In genomic region chr6:125839471-125839870, GRCh38 we compare ENCODE assay signal across 17 cellular contexts. TPM values are rescaled to one million over a fixed set of nuclear protein-coding genes. Genes with fewer than 3 reads are reported as not detected.
DNase-seq lines count a peak whose midpoint lies in the region; ATAC-seq and TF ChIP-seq lines count a peak whose summit lies in the region.
"Had no signal": no experiment of that assay in that cellular context is flagged by ENCODE, and none has a peak within 500 bp of the region (broad histone marks: within the 10 kb centered on the region; RNA-seq: fewer than 3 reads in every experiment).

No MANE protein-coding gene starts in this region.

- WGBS in adrenal gland, 4 donors, result 46 to 67% (median 50%) methylated on average over 7 of the region's 7 CpGs
- WGBS in spleen, 5 donors, result 76 to 93% (median 85%) methylated on average over 7 of the region's 7 CpGs

- intact Hi-C loops in adrenal gland (cut with DNase I), result no loop called here
- intact Hi-C loops in spleen (cut with DNase I; ENCODE audit: low total_unique reads), result no loop called here

- DNase-seq in NCI-H1436 (lab: John Stamatoyannopoulos, UW) (peak; percentile 35), NCI-H1436 treated with DMSO at 0.1 percent for 48 hours (lab: John Stamatoyannopoulos, UW) (no peak), adrenal gland (peak; percentile 41 to 70 (median 57)), foreskin melanocyte (peak; percentile 94), spleen (no peak), NCI-H2107 treated with DMSO at 0.1 percent for 48 hours (lab: John Stamatoyannopoulos, UW; ENCODE audit: unreplicated experiment) (no peak), NCI-H446 treated with DMSO at 0.1 percent for 48 hours (lab: John Stamatoyannopoulos, UW) (no peak)
- DNase-seq: activated CD8-positive, alpha-beta T cell treated with anti-CD3 and anti-CD28 coated beads, Interleukin-2, amount 10 ng/mL, durations not matched to agents 7 days and 5 days; activated naive CD8-positive, alpha-beta T cell treated with anti-CD3 and anti-CD28 coated beads, Interleukin-2, amount 50 U/mL, for 24 hours; NCI-H2107; T-helper 1 cell had no signal

- peak overlapping the region in 4 of 5 donors; percentile 33 to 79 (median 72) for H3K27ac ChIP-seq in adrenal gland
- peak overlapping the region in 7 of 8 donors; percentile 21 to 73 (median 46) for H3K27ac ChIP-seq in spleen
- H3K27ac ChIP-seq: 22Rv1, coronary artery, RWPE1 had no signal

- H3K4me3 ChIP-seq in adrenal gland, result no peak overlapping the region
- H3K4me3 ChIP-seq in spleen, result no peak overlapping the region
- H3K4me3 ChIP-seq: coronary artery, GM23338 had no signal

- TF ChIP-seq POLR2A in adrenal gland (IDR thresholded peaks at IDR 0.05) (no peak), spleen (IDR thresholded peaks at IDR 0.05) (no peak)

- no peaks in the 10 kb centered on the region for H3K36me3 ChIP-seq in adrenal gland (replicated peaks in 1 of 2)
- H3K36me3 ChIP-seq in spleen, result no peaks in the 10 kb centered on the region

- H3K27me3 ChIP-seq in adrenal gland (no peaks in the 10 kb centered on the region), spleen (replicated peaks in 1 of 7) (no peaks in the 10 kb centered on the region)

- no peaks in the 10 kb centered on the region for H3K9me3 ChIP-seq in adrenal gland (replicated peaks in 1 of 3)
- H3K9me3 ChIP-seq in spleen, result no peaks in the 10 kb centered on the region

- H3K4me1 ChIP-seq in adrenal gland (replicated peaks in 1 of 2), result peaks cover 24 to 73% of the 10 kb centered on the region in 2 donors
- peaks cover 9 to 56% (median 40%) of the 10 kb centered on the region in 6 donors for H3K4me1 ChIP-seq in spleen

- TF ChIP-seq CTCF in adrenal gland (IDR thresholded peaks at IDR 0.05), result no peak
- TF ChIP-seq CTCF in spleen (IDR thresholded peaks at IDR 0.05 in 8 of 11, conservative IDR thresholded peaks at IDR 0.05 in 3 of 11), result no peak

- ATAC-seq in GM19324 (IDR thresholded peaks at IDR 0.05; ENCODE audit: low FRiP score, unreplicated experiment), result no peak
- ATAC-seq: activated CD8-positive, alpha-beta T cell treated with anti-CD3 and anti-CD28 coated beads, Interleukin-2, amount 10 ng/mL, durations not matched to agents 7 days and 5 days; activated naive CD8-positive, alpha-beta T cell treated with anti-CD3 and anti-CD28 coated beads, Interleukin-2, amount 50 U/mL, for 24 hours; GM23338; left lobe of liver had no signal

RNA-seq across cellular contexts. Expression of gene NCOA7, which starts 48.7 kb away (rescaled TPM):
- total RNA-seq in adrenal gland (100 to 1,000 TPM in 4 of 8 donors, 10 to 100 TPM in 4; 51.2 to 180 (median 95.1) TPM), spleen (10 to 100 TPM; 27.9 to 84.3 (median 50.7) TPM)
- polyA plus RNA-seq in adrenal gland (10 to 100 TPM; 24.5 to 77.9 (median 53.0) TPM), spleen (10 to 100 TPM; 11.8 to 18.2 (median 12.9) TPM)

Comparison
In these comparisons a context has a peak if more than half of its experiments do, and no peak if none do; other contexts are left out.
1. DNase-seq: peak in NCI-H1436 (single experiment), adrenal gland (7 of 7) and foreskin melanocyte (single experiment); none in NCI-H1436 treated with DMSO at 0.1 percent for 48 hours (single experiment), spleen (single experiment), NCI-H2107 treated with DMSO at 0.1 percent for 48 hours (single experiment) and NCI-H446 treated with DMSO at 0.1 percent for 48 hours (single experiment).